8 cellular contexts compared by ENCODE assay signal in the genomic region with DNA sequence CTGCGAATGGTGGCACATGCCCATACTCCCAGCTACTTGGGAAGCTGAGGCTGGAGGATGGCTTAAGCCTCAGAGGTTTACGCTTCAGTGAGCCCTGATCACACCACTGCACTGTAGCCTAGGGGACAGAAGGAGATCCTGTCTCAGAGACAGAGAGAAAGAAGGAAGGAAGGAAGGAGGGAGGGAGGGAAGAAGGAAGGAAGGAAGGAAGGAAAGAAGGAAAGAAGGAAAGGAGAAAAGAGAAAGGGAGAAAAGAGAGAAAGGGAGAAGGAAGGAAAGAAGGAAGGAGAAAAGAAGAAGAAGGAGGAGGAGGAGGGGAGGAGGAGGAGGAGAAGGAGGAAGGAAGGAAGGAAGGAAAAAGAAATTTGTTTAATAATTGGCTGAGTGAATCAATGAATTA.
"Had no signal": no experiment of that assay in that cellular context is flagged by ENCODE, and none has a peak within 500 bp of the region (broad histone marks: within the 10 kb centered on the region; RNA-seq: fewer than 3 reads in every experiment).

No MANE protein-coding gene starts in this region.

- H3K36me3 Mint-ChIP-seq: IgD-negative memory B cell had no signal

- DNase-seq: H9, HCEC 1CT, HFFc6, KG1 had no signal

- H3K27ac ChIP-seq: HL-60 had no signal

- H3K4me2 ChIP-seq: GM23338 had no signal

- H3K4me3 Mint-ChIP-seq: GM23338, H9, HFFc6, IgD-negative memory B cell had no signal

- H3K27ac Mint-ChIP-seq: GM23338, H9, HFFc6 had no signal

- H3K4me1 Mint-ChIP-seq: GM23338, H9, IgD-negative memory B cell had no signal

- ATAC-seq: GM23338, HepG2 had no signal

- H2AFZ ChIP-seq: GM23338 had no signal

- H3K4me3 ChIP-seq: GM23338 had no signal
